ENCODE assay signal across 19 cellular contexts in the genomic region with DNA sequence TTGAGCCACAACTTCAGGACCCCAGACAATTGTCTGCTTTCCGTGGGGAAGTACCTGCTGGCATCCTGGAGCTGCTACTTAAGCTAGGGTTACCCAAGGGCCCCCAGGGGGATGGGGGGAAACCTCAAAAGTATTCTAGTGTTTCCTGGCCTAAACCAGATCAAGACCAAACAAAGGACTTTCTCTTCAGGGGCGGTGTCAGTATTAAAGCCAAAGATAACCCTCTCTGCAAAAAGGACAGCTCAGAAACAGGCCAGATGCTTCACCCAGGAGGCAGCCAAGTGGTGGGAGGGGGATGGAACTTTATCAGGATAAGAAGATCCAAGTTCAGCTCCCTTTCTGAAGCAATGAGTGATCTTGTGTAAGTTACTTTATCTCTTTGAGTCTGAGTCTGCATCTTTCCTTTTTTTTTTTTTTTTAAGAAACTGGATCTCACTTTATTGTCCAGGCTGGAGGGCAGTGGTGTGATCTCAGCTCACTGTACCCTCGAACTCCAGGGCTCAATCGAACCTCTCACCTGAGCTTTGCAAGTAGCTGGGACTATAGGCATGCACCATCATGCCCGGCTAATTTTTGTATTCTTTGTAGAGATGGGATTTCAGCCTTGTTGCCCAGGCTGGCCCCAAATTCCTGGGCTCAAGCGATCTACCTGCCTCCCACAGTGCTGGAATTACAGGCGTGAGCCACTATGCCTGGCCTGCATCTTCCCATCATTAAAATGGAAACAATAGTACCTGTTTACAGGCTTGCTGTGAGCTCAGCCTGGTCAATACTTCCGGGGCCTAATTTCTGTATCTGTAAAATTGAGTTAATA.
A peak's percentile ranks its signal among the peaks of the same experiment; 100 is the strongest.
DNase-seq lines count a peak whose midpoint lies in the region; ATAC-seq and TF ChIP-seq lines count a peak whose summit lies in the region.
"Had no signal": no experiment of that assay in that cellular context is flagged by ENCODE, and none has a peak within 500 bp of the region (broad histone marks: within the 10 kb centered on the region; RNA-seq: fewer than 3 reads in every experiment).

No MANE protein-coding gene starts in this region.

- no peak overlapping the region for H2AK5ac ChIP-seq in mesenchymal stem cell (ENCODE audit: low read length, severe bottlenecking)

- no peak overlapping the region for H4K8ac ChIP-seq in mesenchymal stem cell (ENCODE audit: low read length)

- TF ChIP-seq EP300 in esophagus muscularis mucosa (IDR thresholded peaks at IDR 0.05), result no peak

- H4K20me1 ChIP-seq in BLaER1, result no peaks in the 10 kb centered on the region

- H2AFZ ChIP-seq in mesenchymal stem cell (ENCODE audit: low read depth, low read length), result no peak overlapping the region

- H2BK12ac ChIP-seq in mesenchymal stem cell (ENCODE audit: low read length in 2 of 2), result no peak overlapping the region

- H3K9ac ChIP-seq in BLaER1 (no peak overlapping the region), mesenchymal stem cell (ENCODE audit: low read length) (no peak overlapping the region)

- H4K91ac ChIP-seq in mesenchymal stem cell (ENCODE audit: low read length), result no peak overlapping the region

- H3K27ac ChIP-seq in BLaER1 (no peak overlapping the region), RWPE2 (ENCODE audit: poor library complexity, severe bottlenecking) (peak overlapping the region; percentile 90), esophagus muscularis mucosa (replicated peaks in 1 of 4) (peak overlapping the region; percentile 33 to 62 (median 54)), mesenchymal stem cell (ENCODE audit: low read length, poor library complexity, severe bottlenecking) (no peak overlapping the region)

- H3K79me1 ChIP-seq in mesenchymal stem cell (replicated peaks; ENCODE audit: low read length, poor library complexity, severe bottlenecking), result no peaks in the 10 kb centered on the region

- no peak overlapping the region for H2BK120ac ChIP-seq in mesenchymal stem cell (ENCODE audit: low read depth, low read length)

- no peak overlapping the region for H2BK5ac ChIP-seq in mesenchymal stem cell (ENCODE audit: low read depth, low read length, poor library complexity, severe bottlenecking)

- H2BK15ac ChIP-seq in mesenchymal stem cell (ENCODE audit: low read depth, poor library complexity, severe bottlenecking), result no peak overlapping the region

- no peak for TF ChIP-seq POLR2A in esophagus muscularis mucosa (IDR thresholded peaks at IDR 0.05; ENCODE audit: low read depth)

- H3K27me3 ChIP-seq in BLaER1, result peaks cover 5% of the 10 kb centered on the region; the same call in 1 of the 2 replicates
- no peaks in the 10 kb centered on the region for H3K27me3 ChIP-seq in RWPE2 (ENCODE audit: insufficient read depth, poor library complexity, severe bottlenecking)
- H3K27me3 ChIP-seq in esophagus muscularis mucosa, result no peaks in the 10 kb centered on the region
- no peaks in the 10 kb centered on the region for H3K27me3 ChIP-seq in mesenchymal stem cell (ENCODE audit: control insufficient read depth in 1 of 2, insufficient read depth in 1 of 2, low read length in 2 of 2)

- no peak; the same call in 2 of the 3 replicates for ATAC-seq in RWPE2 (ENCODE audit: low read depth)
- ATAC-seq in HG03135 (IDR thresholded peaks at IDR 0.05; ENCODE audit: unreplicated experiment), result no peak
- ATAC-seq: naive thymus-derived CD4-positive, alpha-beta T cell; Panc1; T-helper 17 cell had no signal

- no peak for TF ChIP-seq CTCF in RWPE2 (IDR thresholded peaks at IDR 0.05; ENCODE audit: poor library complexity, severe bottlenecking)
- no peak for TF ChIP-seq CTCF in esophagus muscularis mucosa (IDR thresholded peaks at IDR 0.05)

- H3K18ac ChIP-seq in mesenchymal stem cell (ENCODE audit: low read depth in 1 of 2, low read length in 2 of 2), result no peak overlapping the region

- H3K4me2 ChIP-seq in BLaER1, result peak overlapping the region; percentile 77
- H3K4me2 ChIP-seq in mesenchymal stem cell (ENCODE audit: low read length, poor library complexity, severe bottlenecking), result no peak overlapping the region

- no peak for DNase-seq in RWPE2 (ENCODE audit: low spot score)
- no peak for DNase-seq in esophagus muscularis mucosa (ENCODE audit: extremely low spot score)
- DNase-seq in mesenchymal stem cell, result peak; percentile 2
- no peak for DNase-seq in SHP77 treated with DMSO at 0.1 percent for 48 hours (lab: John Stamatoyannopoulos, UW)
- DNase-seq in activated CD8-positive, alpha-beta memory T cell treated with anti-CD3 and anti-CD28 coated beads, Interleukin-2, amount 50 U/mL, for 4 hours, result no peak
- no peak for DNase-seq in activated T-cell treated with anti-CD3 and anti-CD28 coated beads, Interleukin-2, amount 50 U/mL, for 48 hours
- DNase-seq: activated naive CD4-positive, alpha-beta T cell treated with anti-CD3 and anti-CD28 coated beads, Interleukin-2, amount 10 ng/mL, durations not matched to agents 7 days and 5 days; CD4-positive, alpha-beta T cell; IMR-90; naive thymus-derived CD4-positive, alpha-beta T cell; NCI-H1930; NCI-H526; posterior cingulate gyrus; stimulated activated naive B cell treated with anti-CD40 and anti-IgM and Interleukin-4, amounts not matched to agents 10 μg/mL and 1 μg/mL and 100 μg/mL, for 72 hours; T-helper 17 cell had no signal

- peaks cover 19% of the 10 kb centered on the region for H3K4me1 ChIP-seq in BLaER1
- peaks cover 32% of the 10 kb centered on the region for H3K4me1 ChIP-seq in RWPE2 (ENCODE audit: insufficient read depth, poor library complexity, severe bottlenecking)
- H3K4me1 ChIP-seq in esophagus muscularis mucosa, result peaks cover 9 to 20% (median 12%) of the 10 kb centered on the region in 4 donors
- H3K4me1 ChIP-seq in mesenchymal stem cell (ENCODE audit: control insufficient read depth, insufficient read depth, low read depth, low read length), result peaks cover 2% of the 10 kb centered on the region

- intact Hi-C loops in esophagus muscularis mucosa (cut with DNase I), result no loop called here

- H3K14ac ChIP-seq in mesenchymal stem cell (ENCODE audit: low read length in 2 of 2), result no peak overlapping the region

- H3K9me3 ChIP-seq in BLaER1 (no peaks in the 10 kb centered on the region), RWPE2 (ENCODE audit: severe bottlenecking) (no peaks in the 10 kb centered on the region), esophagus muscularis mucosa (no peaks in the 10 kb centered on the region), mesenchymal stem cell (ENCODE audit: control insufficient read depth, low read length) (no peaks in the 10 kb centered on the region)

- H3K4me3 ChIP-seq in BLaER1, result no peak overlapping the region
- H3K4me3 ChIP-seq in RWPE2 (ENCODE audit: severe bottlenecking), result no peak overlapping the region
- no peak overlapping the region for H3K4me3 ChIP-seq in esophagus muscularis mucosa
- H3K4me3 ChIP-seq in mesenchymal stem cell (ENCODE audit: insufficient read depth in 1 of 2, low read depth in 1 of 2, low read length in 2 of 2), result no peak overlapping the region
- H3K4me3 ChIP-seq: lung had no signal

- no peak overlapping the region for H3K4ac ChIP-seq in mesenchymal stem cell (ENCODE audit: low read depth in 1 of 2, low read length in 2 of 2)

- H3K36me3 ChIP-seq in BLaER1 (no peaks in the 10 kb centered on the region), RWPE2 (ENCODE audit: low read depth) (no peaks in the 10 kb centered on the region), esophagus muscularis mucosa (no peaks in the 10 kb centered on the region), mesenchymal stem cell (ENCODE audit: control insufficient read depth in 1 of 2, insufficient read depth in 2 of 2, low read depth in 1 of 2, low read length in 2 of 2) (no peaks in the 10 kb centered on the region)

- no peak overlapping the region for H3K23ac ChIP-seq in mesenchymal stem cell (ENCODE audit: low read length in 2 of 2)

- 90% methylated on average over 8 of the region's 8 CpGs for WGBS in esophagus muscularis mucosa
- WGBS in mesenchymal stem cell, result 84% methylated on average over 8 of the region's 8 CpGs

Comparison
In these comparisons a context has a peak if more than half of its experiments do, and no peak if none do; other contexts are left out.
1. H3K27ac ChIP-seq: peak in RWPE2 (single experiment) and esophagus muscularis mucosa (4 of 4); none in BLaER1 (single experiment) and mesenchymal stem cell (single experiment).